In the genomic region with DNA sequence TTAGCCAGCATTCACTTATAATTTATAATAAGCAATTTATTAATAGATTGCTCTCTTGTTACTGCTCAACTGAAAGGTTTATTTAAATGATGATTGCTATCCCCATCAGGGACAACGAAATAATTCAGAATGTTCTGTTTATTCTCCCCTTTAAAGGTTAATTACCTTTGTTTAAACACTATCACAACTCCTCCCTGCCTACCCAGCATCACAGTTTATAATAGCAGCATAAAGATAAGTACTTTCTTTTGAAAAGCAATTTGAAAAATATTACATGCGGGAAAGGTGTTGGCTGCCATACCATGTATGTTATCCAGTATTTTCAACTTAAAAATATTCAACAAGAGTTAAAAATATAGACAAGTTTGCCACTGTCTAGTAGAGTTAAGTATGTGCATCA, we compare ENCODE assay signal across 20 cellular contexts. TPM values are rescaled to one million over a fixed set of nuclear protein-coding genes. Genes with fewer than 3 reads are reported as not detected.
DNase-seq lines count a peak whose midpoint lies in the region; ATAC-seq lines count a peak whose summit lies in the region.
"Had no signal": no experiment of that assay in that cellular context is flagged by ENCODE, and none has a peak within 500 bp of the region (broad histone marks: within the 10 kb centered on the region; RNA-seq: fewer than 3 reads in every experiment).

No MANE protein-coding gene starts in this region.

- peak overlapping the region; percentile 50 for H3K27ac Mint-ChIP-seq in memory B cell
- H3K27ac Mint-ChIP-seq: CD4-positive, alpha-beta T cell; IgD-negative memory B cell had no signal

- H3K9ac ChIP-seq in mesendoderm (ENCODE audit: low read length) = no peak overlapping the region
- H3K9ac ChIP-seq: BLaER1 treated with 17β-estradiol and CSF1 and Interleukin-3, amounts not matched to agents 10 nM and 100 nM; KMS-11 had no signal

- H2BK15ac ChIP-seq in mesendoderm (replicated peaks; ENCODE audit: low read depth) = no peak overlapping the region

- DNase-seq in NCI-H748 (lab: John Stamatoyannopoulos, UW; ENCODE audit: unreplicated experiment) (peak; percentile 33), NCI-H748 treated with DMSO at 0.1 percent for 48 hours (lab: John Stamatoyannopoulos, UW) (no peak), NCI-H1105 (lab: John Stamatoyannopoulos, UW) (peak; percentile 23), NCI-H1417 treated with DMSO at 0.1 percent for 48 hours (lab: John Stamatoyannopoulos, UW) (peak; percentile 56), memory B cell (ENCODE audit: low spot score in 2 of 2) (no peak), mesendoderm (no peak), SKM-1 (lab: John Stamatoyannopoulos, UW; ENCODE audit: unreplicated experiment) (no peak)
- DNase-seq: CD4-positive, alpha-beta T cell; MM.1S; NCI-H1436 treated with DMSO at 0.1 percent for 48 hours; NCI-H2029; NCI-H2171; NCI-H524; SHP77 treated with DMSO at 0.1 percent for 48 hours had no signal

- no peak overlapping the region for H4K8ac ChIP-seq in mesendoderm (ENCODE audit: low read depth, low read length)

- no peak overlapping the region for H3K18ac ChIP-seq in mesendoderm (ENCODE audit: low read length)

- H2BK5ac ChIP-seq in mesendoderm (ENCODE audit: low read length) = no peak overlapping the region

- H3K27me3 ChIP-seq in mesendoderm (ENCODE audit: insufficient read depth, low read length, poor library complexity) = no peaks in the 10 kb centered on the region
- H3K27me3 ChIP-seq: BLaER1 treated with 17β-estradiol and CSF1 and Interleukin-3, amounts not matched to agents 10 nM and 100 nM had no signal

- no peak overlapping the region for H4K5ac ChIP-seq in mesendoderm (ENCODE audit: low read length)

- H3K79me1 ChIP-seq in mesendoderm (ENCODE audit: low read length) = peaks cover 1% of the 10 kb centered on the region

- no peak overlapping the region for H3K4ac ChIP-seq in mesendoderm (ENCODE audit: low read depth, low read length)

- H2BK120ac ChIP-seq in mesendoderm (ENCODE audit: low read depth, low read length) = no peak overlapping the region

- H3K4me1 Mint-ChIP-seq in memory B cell = peaks cover 16% of the 10 kb centered on the region

- peaks cover under 1% of the 10 kb centered on the region for H3K79me2 ChIP-seq in mesendoderm (ENCODE audit: control insufficient read depth, insufficient read depth, low read length)

- H3K27ac ChIP-seq in mesendoderm (ENCODE audit: low read depth, low read length) = no peak overlapping the region
- H3K27ac ChIP-seq: BLaER1 treated with 17β-estradiol and CSF1 and Interleukin-3, amounts not matched to agents 10 nM and 100 nM; HL-60; KMS-11; RWPE1 had no signal

- no peak for ATAC-seq in memory B cell (ENCODE audit: low read depth)
- ATAC-seq: Panc1 had no signal

- H3K4me2 ChIP-seq in mesendoderm (ENCODE audit: low read length) = no peak overlapping the region
- H3K4me2 ChIP-seq: BLaER1 treated with 17β-estradiol and CSF1 and Interleukin-3, amounts not matched to agents 10 nM and 100 nM; KMS-11 had no signal

- no peak overlapping the region for H2AK5ac ChIP-seq in mesendoderm (ENCODE audit: low read length)

- H3K4me3 ChIP-seq in mesendoderm (ENCODE audit: low read length) = no peak overlapping the region
- H3K4me3 ChIP-seq: BLaER1 treated with 17β-estradiol and CSF1 and Interleukin-3, amounts not matched to agents 10 nM and 100 nM had no signal

- H3K9me3 Mint-ChIP-seq in memory B cell = no peaks in the 10 kb centered on the region
- H3K9me3 Mint-ChIP-seq: CD4-positive, alpha-beta T cell had no signal

- H3K36me3 ChIP-seq in mesendoderm (ENCODE audit: control insufficient read depth, insufficient read depth, low read length) = no peaks in the 10 kb centered on the region

- no peaks in the 10 kb centered on the region for H3K4me1 ChIP-seq in mesendoderm (ENCODE audit: control insufficient read depth, low read depth, low read length)
- H3K4me1 ChIP-seq: BLaER1 treated with 17β-estradiol and CSF1 and Interleukin-3, amounts not matched to agents 10 nM and 100 nM had no signal

- H3K56ac ChIP-seq in mesendoderm (ENCODE audit: low read length) = no peak overlapping the region

- H3K36me3 Mint-ChIP-seq in memory B cell = peaks cover 27% of the 10 kb centered on the region

- no CpG with 5 or more reads among the region's 2 CpGs for WGBS in mesendoderm (ENCODE audit: extremely low coverage, insufficient coverage, low lambda C conversion rate)

- H3K23ac ChIP-seq in mesendoderm (ENCODE audit: low read length) = no peak overlapping the region

- H3K4me3 Mint-ChIP-seq in memory B cell = no peak overlapping the region
- H3K4me3 Mint-ChIP-seq: CD4-positive, alpha-beta T cell; IgD-negative memory B cell had no signal

- H3K27me3 Mint-ChIP-seq in memory B cell = no peaks in the 10 kb centered on the region
- H3K27me3 Mint-ChIP-seq: CD4-positive, alpha-beta T cell; IgD-negative memory B cell had no signal

RNA-seq across cellular contexts. Expression of gene SCAF11, which starts 30.6 kb away (rescaled TPM):
- polyA plus RNA-seq in mesendoderm (2013, experiment 1 of 2) = 69.6 TPM
- 69.1 TPM for polyA plus RNA-seq in mesendoderm (2013, experiment 2 of 2)

Comparison
In these comparisons a context has a peak if more than half of its experiments do, and no peak if none do; other contexts are left out.
1. DNase-seq: peak in NCI-H748 (single experiment), NCI-H1105 (single experiment) and NCI-H1417 treated with DMSO at 0.1 percent for 48 hours (single experiment); none in NCI-H748 treated with DMSO at 0.1 percent for 48 hours (single experiment), memory B cell (0 of 2), mesendoderm (single experiment) and SKM-1 (single experiment).